ENCODE assay signal across 26 cellular contexts in the genomic region with DNA sequence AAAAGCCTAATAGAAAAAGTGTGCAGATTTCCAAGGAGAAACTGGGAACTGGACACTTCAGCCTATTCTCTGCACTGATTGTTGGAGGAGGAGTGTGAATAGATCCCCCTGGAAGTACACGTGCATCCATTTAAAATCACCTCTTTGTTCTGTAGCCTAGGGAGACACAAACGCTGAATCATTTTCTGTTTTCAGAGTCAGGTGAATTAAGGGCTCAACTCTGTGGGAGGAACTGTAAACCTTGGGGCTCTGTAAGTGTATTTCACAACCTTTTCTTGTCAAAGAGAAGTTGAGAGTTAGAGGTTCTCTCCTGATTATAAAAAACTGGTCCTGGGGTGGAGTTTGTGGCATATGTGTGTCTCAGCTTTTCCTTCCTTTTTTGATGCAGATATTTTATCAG.
"Had no signal": no experiment of that assay in that cellular context is flagged by ENCODE, and none has a peak within 500 bp of the region (broad histone marks: within the 10 kb centered on the region; RNA-seq: fewer than 3 reads in every experiment).

No MANE protein-coding gene starts in this region.

- H3K27me3 Mint-ChIP-seq: naive B cell; natural killer cell treated with Interleukin-12 subunit alpha and Interleukin-12 subunit beta and Interleukin-15 and Interleukin-18, amount 100 ng/mL, for 72 hours had no signal

- H3K27me3 ChIP-seq: gastrocnemius medialis, sigmoid colon, stomach, thyroid gland, vagina had no signal

- H3K36me3 ChIP-seq: gastrocnemius medialis, prostate gland, sigmoid colon, stomach, thyroid gland, vagina had no signal

- H3K36me3 Mint-ChIP-seq: naive B cell; stimulated activated effector memory CD8-positive, alpha-beta T cell treated with anti-CD3 and anti-CD28 coated beads, Interleukin-12 subunit alpha, Interleukin-12 subunit beta, amount 100 ng/mL, for 72 hours had no signal

- H3K4me1 ChIP-seq: gastrocnemius medialis, prostate gland, sigmoid colon, stomach, thyroid gland, vagina had no signal

- H3K9me3 ChIP-seq: gastrocnemius medialis, prostate gland, thyroid gland had no signal

- H3K4me3 ChIP-seq: coronary artery, gastrocnemius medialis, lung, mucosa of descending colon, prostate gland, sigmoid colon, stomach, thyroid gland, vagina had no signal

- H3K4me3 Mint-ChIP-seq: mesothelial cell of epicardium; naive B cell; natural killer cell treated with Interleukin-12 subunit alpha and Interleukin-12 subunit beta and Interleukin-15 and Interleukin-18, amount 100 ng/mL, for 72 hours; neural crest cell; stimulated activated effector memory CD8-positive, alpha-beta T cell treated with anti-CD3 and anti-CD28 coated beads, Interleukin-12 subunit alpha, Interleukin-12 subunit beta, amount 100 ng/mL, for 72 hours had no signal

- DNase-seq: dermis blood vessel endothelial cell; effector memory CD4-positive, alpha-beta T cell; erythroblast; gastrocnemius medialis; head of caudate nucleus; kidney; mesenchymal stem cell; mucosa of descending colon; naive B cell; nucleus accumbens; right cardiac atrium; sigmoid colon; stimulated activated CD4-positive, alpha-beta T cell treated with anti-CD3 and anti-CD28 coated beads, Interleukin-2, amount 100 ng/mL, for 24 hours; stimulated activated CD4-positive, alpha-beta T cell treated with anti-CD3 and anti-CD28 coated beads, Interleukin-4, amount 100 ng/mL, for 24 hours; stimulated activated naive CD4-positive, alpha-beta T cell treated with Interleukin-2 at 50 U/mL for 16 hours; stomach; thyroid gland; trophoblast cell had no signal

- H3K27ac ChIP-seq: coronary artery, gastrocnemius medialis, prostate gland, sigmoid colon, stomach, thyroid gland, vagina had no signal

- H3K4me1 Mint-ChIP-seq: mesothelial cell of epicardium; naive B cell; neural crest cell; stimulated activated effector memory CD8-positive, alpha-beta T cell treated with anti-CD3 and anti-CD28 coated beads, Interleukin-12 subunit alpha, Interleukin-12 subunit beta, amount 100 ng/mL, for 72 hours had no signal

- H3K27ac Mint-ChIP-seq: mesothelial cell of epicardium; naive B cell; natural killer cell treated with Interleukin-12 subunit alpha and Interleukin-12 subunit beta and Interleukin-15 and Interleukin-18, amount 100 ng/mL, for 72 hours; stimulated activated effector memory CD8-positive, alpha-beta T cell treated with anti-CD3 and anti-CD28 coated beads, Interleukin-12 subunit alpha, Interleukin-12 subunit beta, amount 100 ng/mL, for 72 hours had no signal
